Comparison of ENCODE assay signal across 1 cellular context in the genomic region with DNA sequence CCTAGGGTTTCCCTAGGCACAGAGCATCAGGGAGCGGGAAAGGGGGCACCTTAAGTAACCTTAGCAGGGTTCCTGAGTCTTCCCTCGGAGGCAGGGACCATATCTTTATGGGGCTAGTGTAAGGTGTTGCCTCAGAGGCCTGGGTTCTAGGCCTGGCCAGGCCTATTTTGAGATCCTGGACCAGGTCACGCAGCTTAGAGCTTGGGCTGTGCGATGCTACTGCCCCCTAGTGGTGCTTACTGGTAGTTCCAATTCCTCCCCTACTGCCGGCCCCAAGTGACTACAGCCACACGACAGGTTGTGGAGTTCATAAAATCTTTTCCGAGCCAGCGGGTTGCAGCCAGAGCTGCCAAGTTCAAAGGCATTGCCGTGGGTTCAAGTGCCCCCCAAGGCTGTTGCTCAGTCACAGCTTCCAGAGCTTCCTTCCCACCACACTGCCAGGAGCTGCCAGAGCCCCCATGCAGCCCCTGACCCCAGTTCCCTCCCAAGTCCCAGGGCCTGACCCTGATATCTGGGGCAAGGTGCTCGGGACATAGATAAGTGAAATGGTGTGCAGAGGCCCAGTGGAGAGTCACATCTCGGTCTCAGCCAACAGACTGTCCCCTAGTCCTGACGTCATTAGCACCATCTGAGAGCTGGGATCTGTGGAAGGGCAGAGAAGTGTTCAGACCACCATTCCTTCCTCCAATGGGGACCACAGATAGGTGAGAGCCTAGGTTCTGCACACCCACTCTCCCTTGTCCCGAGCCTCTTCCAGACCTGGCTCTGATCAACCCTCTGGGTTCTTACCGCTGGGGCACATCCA.
TF ChIP-seq lines count a peak whose summit lies in the region.

No MANE protein-coding gene starts in this region.

TF ChIP-seq in A549, 52 proteins besides CTCF, POLR2A, EP300 and RAD21:
- TF ChIP-seq SMC3 (IDR thresholded peaks at IDR 0.05) (peak; percentile 50), MYC (IDR thresholded peaks at IDR 0.05; ENCODE audit: borderline replicate concordance, low read length) (no peak)
- TF ChIP-seq, protein P1, sequence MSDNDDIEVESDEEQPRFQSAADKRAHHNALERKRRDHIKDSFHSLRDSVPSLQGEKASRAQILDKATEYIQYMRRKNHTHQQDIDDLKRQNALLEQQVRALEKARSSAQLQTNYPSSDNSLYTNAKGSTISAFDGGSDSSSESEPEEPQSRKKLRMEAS (IDR thresholded peaks at IDR 0.05) = 0 out of 2 replicates have a peak, but pooled peaks have one; percentile 25
